ENCODE assay signal across 9 cellular contexts in genomic region chrX:2693123-2693438, GRCh38. TPM values are rescaled to one million over a fixed set of nuclear protein-coding genes. Genes with fewer than 3 reads are reported as not detected.
A peak's percentile ranks its signal among the peaks of the same experiment; 100 is the strongest.
DNase-seq lines count a peak whose midpoint lies in the region; ATAC-seq and TF ChIP-seq lines count a peak whose summit lies in the region.
"Had no signal": no experiment of that assay in that cellular context is flagged by ENCODE, and none has a peak within 500 bp of the region (broad histone marks: within the 10 kb centered on the region; RNA-seq: fewer than 3 reads in every experiment).

No MANE protein-coding gene starts in this region.

- no peak for ATAC-seq in Right ventricle myocardium superior (ENCODE audit: poor library complexity)
- no peak for ATAC-seq in activated naive CD8-positive, alpha-beta T cell treated with anti-CD3 and anti-CD28 coated beads, Interleukin-2, amount 50 U/mL, for 24 hours

- DNase-seq in left ventricle myocardium inferior, result no peak
- DNase-seq in Right ventricle myocardium superior, result no peak
- DNase-seq in activated naive CD8-positive, alpha-beta T cell treated with anti-CD3 and anti-CD28 coated beads, Interleukin-2, amount 50 U/mL, for 24 hours, result no peak
- no peak for DNase-seq in uterus
- no peak for DNase-seq in NOMO-1 treated with dmso at 0.1 percent for 144 hours (lab: John Stamatoyannopoulos, UW; ENCODE audit: unreplicated experiment)
- no peak for DNase-seq in SK-N-DZ (ENCODE audit: low spot score)
- no peak for DNase-seq in glutamatergic neuron
- DNase-seq: NCI-H774 had no signal

- peaks cover 35% of the 10 kb centered on the region for H3K36me3 Mint-ChIP-seq in activated naive CD8-positive, alpha-beta T cell treated with anti-CD3 and anti-CD28 coated beads, Interleukin-2, amount 50 U/mL, for 24 hours (ENCODE audit: low read depth)
- no peaks in the 10 kb centered on the region for H3K36me3 Mint-ChIP-seq in glutamatergic neuron (ENCODE audit: unreplicated experiment)

- H3K9ac ChIP-seq in mucosa of rectum (ENCODE audit: low read depth in 1 of 2, low read length in 2 of 2), result no peak overlapping the region

- intact Hi-C loops in left ventricle myocardium inferior (cut with micrococcal nuclease) (no loop called here), Right ventricle myocardium superior (cut with DNase I) (no loop called here), uterus (cut with DNase I; ENCODE audit: low total_unique reads) (loop anchor here (10.0 kb wide), 1 partner anchor 78 kb away; no protein-coding TSS in a partner anchor)

- H3K36me3 ChIP-seq in left ventricle myocardium inferior (no peaks in the 10 kb centered on the region), mucosa of rectum (ENCODE audit: control insufficient read depth in 2 of 2, insufficient read depth in 2 of 2, low read length in 2 of 2) (peaks cover 0 to 2% of the 10 kb centered on the region in 2 donors), uterus (no peaks in the 10 kb centered on the region)

- H3K4me3 Mint-ChIP-seq in activated naive CD8-positive, alpha-beta T cell treated with anti-CD3 and anti-CD28 coated beads, Interleukin-2, amount 50 U/mL, for 24 hours, result peak overlapping the region; percentile 96
- H3K4me3 Mint-ChIP-seq in glutamatergic neuron (ENCODE audit: unreplicated experiment), result no peak overlapping the region

- H3K27me3 Mint-ChIP-seq in activated naive CD8-positive, alpha-beta T cell treated with anti-CD3 and anti-CD28 coated beads, Interleukin-2, amount 50 U/mL, for 24 hours, result no peaks in the 10 kb centered on the region
- H3K27me3 Mint-ChIP-seq in glutamatergic neuron (ENCODE audit: unreplicated experiment), result peaks cover 19% of the 10 kb centered on the region

- H3K4me3 ChIP-seq in left ventricle myocardium inferior (peak overlapping the region; percentile 99), mucosa of rectum (ENCODE audit: low read length in 2 of 2) (peak overlapping the region; percentile 86 to 91), uterus (peak overlapping the region in 1 of 2 donors; percentile 68)

- no peak for TF ChIP-seq POLR2A in uterus (IDR thresholded peaks at IDR 0.05)

- no peaks in the 10 kb centered on the region for H3K9me3 ChIP-seq in left ventricle myocardium inferior (replicated peaks)
- H3K9me3 ChIP-seq in mucosa of rectum (ENCODE audit: control insufficient read depth in 2 of 2, low read length in 2 of 2), result no peaks in the 10 kb centered on the region
- H3K9me3 ChIP-seq in uterus, result no peaks in the 10 kb centered on the region

- H3K4me1 ChIP-seq in left ventricle myocardium inferior, result peaks cover 78% of the 10 kb centered on the region
- H3K4me1 ChIP-seq in mucosa of rectum (ENCODE audit: control insufficient read depth in 2 of 2, insufficient read depth in 2 of 2, low read length in 2 of 2), result peaks cover 14 to 19% of the 10 kb centered on the region in 2 donors
- H3K4me1 ChIP-seq in uterus, result peaks cover 6 to 30% of the 10 kb centered on the region in 2 donors

- no peaks in the 10 kb centered on the region for H3K9me3 Mint-ChIP-seq in activated naive CD8-positive, alpha-beta T cell treated with anti-CD3 and anti-CD28 coated beads, Interleukin-2, amount 50 U/mL, for 24 hours
- H3K9me3 Mint-ChIP-seq in glutamatergic neuron (ENCODE audit: unreplicated experiment), result peaks cover 10% of the 10 kb centered on the region

- H3K27ac ChIP-seq in left ventricle myocardium inferior (replicated peaks), result peak overlapping the region; percentile 94
- no peak overlapping the region for H3K27ac ChIP-seq in mucosa of rectum (ENCODE audit: low read depth in 2 of 2, low read length in 2 of 2)
- peak overlapping the region; percentile 87 to 89 for H3K27ac ChIP-seq in uterus

- no peaks in the 10 kb centered on the region for H3K27me3 ChIP-seq in left ventricle myocardium inferior (ENCODE audit: low read depth)
- no peaks in the 10 kb centered on the region for H3K27me3 ChIP-seq in mucosa of rectum (ENCODE audit: control insufficient read depth in 2 of 2, insufficient read depth in 2 of 2, low read length in 2 of 2)
- H3K27me3 ChIP-seq in uterus, result no peaks in the 10 kb centered on the region

- peak overlapping the region; percentile 97 for H3K27ac Mint-ChIP-seq in activated naive CD8-positive, alpha-beta T cell treated with anti-CD3 and anti-CD28 coated beads, Interleukin-2, amount 50 U/mL, for 24 hours
- H3K27ac Mint-ChIP-seq in glutamatergic neuron (ENCODE audit: unreplicated experiment), result no peak overlapping the region

- no peak for TF ChIP-seq CTCF in left ventricle myocardium inferior (IDR thresholded peaks at IDR 0.05; ENCODE audit: borderline replicate concordance)
- TF ChIP-seq CTCF in uterus (IDR thresholded peaks at IDR 0.05), result no peak
- no peak for TF ChIP-seq CTCF in glutamatergic neuron (IDR thresholded peaks at IDR 0.05; ENCODE audit: partially characterized antibody, unreplicated experiment)

- H3K4me1 Mint-ChIP-seq in activated naive CD8-positive, alpha-beta T cell treated with anti-CD3 and anti-CD28 coated beads, Interleukin-2, amount 50 U/mL, for 24 hours, result peaks cover 58% of the 10 kb centered on the region
- H3K4me1 Mint-ChIP-seq in glutamatergic neuron (ENCODE audit: low read depth, unreplicated experiment), result peaks cover 8% of the 10 kb centered on the region

RNA-seq across cellular contexts. Expression of gene CD99, which starts 2.0 kb away (rescaled TPM):
- total RNA-seq in left ventricle myocardium inferior, result 306 TPM
- 310 TPM for total RNA-seq in Right ventricle myocardium superior
- total RNA-seq in uterus, result 100 to 1,000 TPM in 3 of 4 donors, 10 to 100 TPM in 1; 81.9 to 329 (median 202) TPM
- polyA plus RNA-seq in SK-N-DZ (2014; cell fraction: cytosol; rRNA removed), result 14.2 and 16.4 TPM in 2 replicates
- 8.1 and 9.2 TPM in 2 replicates for polyA plus RNA-seq in SK-N-DZ (2014; cell fraction: nucleus; rRNA removed)
- total RNA-seq in glutamatergic neuron (ENCODE audit: unreplicated experiment), result 31.2 TPM

RNA-seq across cellular contexts. Expression of gene XG, which starts 58.8 kb away (rescaled TPM):
- total RNA-seq in left ventricle myocardium inferior (0.63 TPM), Right ventricle myocardium superior (0.35 TPM), uterus (under 1 TPM in 1 of 4 donors, not detected in 3; 0.76 TPM), glutamatergic neuron (ENCODE audit: unreplicated experiment) (not detected)
- not detected in 2 replicates for polyA plus RNA-seq in SK-N-DZ (2014; cell fraction: cytosol; rRNA removed)
- 0.06 TPM in 1 of 2 replicates, not detected in the other for polyA plus RNA-seq in SK-N-DZ (2014; cell fraction: nucleus; rRNA removed)

Comparison
In these comparisons a context has a peak if more than half of its experiments do, and no peak if none do; other contexts are left out.
1. H3K27ac ChIP-seq: peak in left ventricle myocardium inferior (single experiment) and uterus (2 of 2); none in mucosa of rectum (0 of 2).